8 cellular contexts compared by ENCODE assay signal in genomic region chr10:50621981-50622496, GRCh38. TPM values are rescaled to one million over a fixed set of nuclear protein-coding genes. Genes with fewer than 3 reads are reported as not detected.
DNase-seq lines count a peak whose midpoint lies in the region; ATAC-seq and TF ChIP-seq lines count a peak whose summit lies in the region.

No MANE protein-coding gene starts in this region.

- intact Hi-C loops in Panc1 (cut with micrococcal nuclease; ENCODE audit: unreplicated experiment), result loop anchor here (2.0 to 10.0 kb wide), 3 partner anchors 61 to 257 kb away; no protein-coding TSS in a partner anchor

- no peaks in the 10 kb centered on the region for H3K27me3 Mint-ChIP-seq in natural killer cell treated with Interleukin-12 subunit alpha and Interleukin-12 subunit beta and Interleukin-15 and Interleukin-18, amount 100 ng/mL, for 72 hours

- H3K9ac ChIP-seq in subcutaneous abdominal adipose tissue (ENCODE audit: low read length in 5 of 5), result peak overlapping the region; percentile 86 to 99 (median 98)

- peak overlapping the region; percentile 30 for H3K27ac ChIP-seq in HL-60 (replicated peaks)
- peak overlapping the region; percentile 74 for H3K27ac ChIP-seq in Panc1 (ENCODE audit: low read length)
- peak overlapping the region; percentile 99 for H3K27ac ChIP-seq in subcutaneous abdominal adipose tissue (ENCODE audit: low read depth, low read length)

- in situ Hi-C loops in Panc1 (cut with HindIII; ENCODE audit: low pct_unique_long_range_greater_than_20kb, low sequenced_read_pairs), result no loop called here

- no TSS peak for BruUV-seq in Panc1 (replicated peaks; lab: Mats Ljungman, UMichigan)

- CTCF ChIA-PET in Panc1 (lab: Charles Lee), result no interaction called here

- no peak for TF ChIP-seq CTCF in HL-60 (IDR thresholded peaks at IDR 0.05; ENCODE audit: insufficient read depth, low read length)
- TF ChIP-seq CTCF in Panc1 (IDR thresholded peaks at IDR 0.05), result no peak; the same call in 1 of the 2 replicates
- TF ChIP-seq CTCF in fibroblast of pulmonary artery (IDR thresholded peaks at IDR 0.05; ENCODE audit: low read length, missing control alignments), result no peak

- H3K9me3 ChIP-seq in Panc1 (ENCODE audit: control insufficient read depth, insufficient read depth, low read depth, low read length) (no peaks in the 10 kb centered on the region), subcutaneous abdominal adipose tissue (ENCODE audit: control insufficient read depth in 5 of 5, low read length in 5 of 5) (no peaks in the 10 kb centered on the region)

- H3K36me3 ChIP-seq in Panc1 (ENCODE audit: control insufficient read depth, insufficient read depth, low read length) (no peaks in the 10 kb centered on the region; the same call in 1 of the 2 replicates), subcutaneous abdominal adipose tissue (ENCODE audit: control insufficient read depth in 5 of 5, insufficient read depth in 5 of 5, low read length in 5 of 5) (no peaks in the 10 kb centered on the region)

- H3K4me1 ChIP-seq in Panc1 (ENCODE audit: control insufficient read depth, insufficient read depth, low read length), result peaks cover 28% of the 10 kb centered on the region
- H3K4me1 ChIP-seq in subcutaneous abdominal adipose tissue (ENCODE audit: control insufficient read depth in 5 of 5, insufficient read depth in 5 of 5, low read length in 5 of 5), result peaks cover 3 to 30% (median 24%) of the 10 kb centered on the region in 5 donors

- H3K9me3 Mint-ChIP-seq in natural killer cell treated with Interleukin-12 subunit alpha and Interleukin-12 subunit beta and Interleukin-15 and Interleukin-18, amount 100 ng/mL, for 72 hours, result no peaks in the 10 kb centered on the region

- H3K36me3 Mint-ChIP-seq in natural killer cell treated with Interleukin-12 subunit alpha and Interleukin-12 subunit beta and Interleukin-15 and Interleukin-18, amount 100 ng/mL, for 72 hours, result no peaks in the 10 kb centered on the region

- peak overlapping the region; percentile 84 for H3K4me3 ChIP-seq in HL-60 (replicated peaks; ENCODE audit: insufficient read depth, low read length)
- peak overlapping the region; percentile 93 to 96 for H3K4me3 ChIP-seq in Panc1 (ENCODE audit: low read depth in 2 of 2, low read length in 2 of 2)
- peak overlapping the region; percentile 81 for H3K4me3 ChIP-seq in fibroblast of pulmonary artery (replicated peaks; ENCODE audit: low read depth, low read length)
- H3K4me3 ChIP-seq in subcutaneous abdominal adipose tissue (ENCODE audit: low read depth in 1 of 5, low read length in 5 of 5), result peak overlapping the region; percentile 92 to 96 (median 94)

- H3K4me3 Mint-ChIP-seq in natural killer cell treated with Interleukin-12 subunit alpha and Interleukin-12 subunit beta and Interleukin-15 and Interleukin-18, amount 100 ng/mL, for 72 hours, result peak overlapping the region; percentile 96

- peaks cover 21 to 27% of the 10 kb centered on the region in 2 donors for H3K4me1 Mint-ChIP-seq in natural killer cell treated with Interleukin-12 subunit alpha and Interleukin-12 subunit beta and Interleukin-15 and Interleukin-18, amount 100 ng/mL, for 72 hours (ENCODE audit: low read depth in 2 of 2)

- POLR2A ChIA-PET in Panc1 (lab: Charles Lee), result interaction anchor here (0.6 kb wide), 1 partner anchor 222 kb away, joined by 5 read pairs; no protein-coding TSS in a partner anchor

- ATAC-seq in GM19463 (IDR thresholded peaks at IDR 0.05; ENCODE audit: unreplicated experiment) (peak; percentile 26), Panc1 (peak; percentile 18)
- peak; percentile 6 to 11 for ATAC-seq in natural killer cell treated with Interleukin-12 subunit alpha and Interleukin-12 subunit beta and Interleukin-15 and Interleukin-18, amount 100 ng/mL, for 72 hours

- H3K27me3 ChIP-seq in HL-60 (ENCODE audit: insufficient read depth, poor library complexity, severe bottlenecking), result no peaks in the 10 kb centered on the region
- H3K27me3 ChIP-seq in Panc1 (ENCODE audit: control insufficient read depth, insufficient read depth, low read length), result no peaks in the 10 kb centered on the region
- H3K27me3 ChIP-seq in subcutaneous abdominal adipose tissue (ENCODE audit: control insufficient read depth in 5 of 5, insufficient read depth in 4 of 5, low read length in 5 of 5), result no peaks in the 10 kb centered on the region

- DNase-seq in COLO829 (ENCODE audit: low spot score) (peak; percentile 43), HL-60 (ENCODE audit: low read depth in 1 of 2, low spot score in 1 of 2) (peak; percentile 66 to 81), Panc1 (ENCODE audit: low read depth, low spot score) (peak; percentile 72), fibroblast of pulmonary artery (ENCODE audit: low read depth) (peak; percentile 97)
- peak; percentile 45 for DNase-seq in activated T-helper 9 cell treated with anti-CD3 and anti-CD28 coated beads, Interleukin-2, amount 50 U/mL, for 16 hours (ENCODE audit: low read depth)
- peak; percentile 87 for DNase-seq in natural killer cell treated with Interleukin-12 subunit alpha and Interleukin-12 subunit beta and Interleukin-15 and Interleukin-18, amount 100 ng/mL, for 72 hours (ENCODE audit: low spot score)

- H3K27ac Mint-ChIP-seq in natural killer cell treated with Interleukin-12 subunit alpha and Interleukin-12 subunit beta and Interleukin-15 and Interleukin-18, amount 100 ng/mL, for 72 hours, result peak overlapping the region; percentile 81 to 86

RNA-seq across cellular contexts. Expression of gene SGMS1, which starts 1.7 kb away (rescaled TPM):
- 22.0 TPM for total RNA-seq in Panc1 (2021; ENCODE audit: unreplicated experiment)
- polyA plus RNA-seq in Panc1 (2012; ENCODE audit: insufficient read length), result 11.8 TPM
- 10 to 100 TPM; 31.6 to 49.0 TPM for total RNA-seq in natural killer cell treated with Interleukin-12 subunit alpha and Interleukin-12 subunit beta and Interleukin-15 and Interleukin-18, amount 100 ng/mL, for 72 hours

Comparison
In these comparisons a context has a peak if more than half of its experiments do, and no peak if none do; other contexts are left out.
1. Peak in every context shown above with its lines: DNase-seq, ATAC-seq, H3K4me3 ChIP-seq and H3K27ac ChIP-seq.
2. DNase-seq: peak in every context shown above with its lines; median percentile 97 in fibroblast of pulmonary artery; 87 in natural killer cell treated with Interleukin-12 subunit alpha and Interleukin-12 subunit beta and Interleukin-15 and Interleukin-18, amount 100 ng/mL, for 72 hours; 74 in HL-60; 72 in Panc1; 45 in activated T-helper 9 cell treated with anti-CD3 and anti-CD28 coated beads, Interleukin-2, amount 50 U/mL, for 16 hours; 43 in COLO829.
3. H3K27ac ChIP-seq: peak in every context shown above with its lines; median percentile 99 in subcutaneous abdominal adipose tissue; 74 in Panc1; 30 in HL-60.